Comparison of ENCODE assay signal across 25 cellular contexts in genomic region chr16:88345031-88345942, GRCh38. TPM values are rescaled to one million over a fixed set of nuclear protein-coding genes. Genes with fewer than 3 reads are reported as not detected.
DNase-seq lines count a peak whose midpoint lies in the region; ATAC-seq, FAIRE-seq and TF ChIP-seq lines count a peak whose summit lies in the region.
"Had no signal": no experiment of that assay in that cellular context is flagged by ENCODE, and none has a peak within 500 bp of the region (broad histone marks: within the 10 kb centered on the region; RNA-seq: fewer than 3 reads in every experiment).

No MANE protein-coding gene starts in this region.

- H3K4me3 Mint-ChIP-seq in astrocyte (ENCODE audit: unreplicated experiment) (no peak overlapping the region), H9 (no peak overlapping the region)
- H3K4me3 Mint-ChIP-seq: CD8-positive, alpha-beta T cell had no signal

- H3K27me3 Mint-ChIP-seq in astrocyte (ENCODE audit: low read depth, unreplicated experiment): peaks cover 20% of the 10 kb centered on the region
- H3K27me3 Mint-ChIP-seq in H9 (ENCODE audit: low read depth): peaks cover 6% of the 10 kb centered on the region

- H3K9me3 Mint-ChIP-seq in astrocyte (ENCODE audit: unreplicated experiment) (peaks cover 13% of the 10 kb centered on the region), H9 (peaks cover 11 to 14% of the 10 kb centered on the region in 2 experiments)
- H3K9me3 Mint-ChIP-seq: CD8-positive, alpha-beta T cell had no signal

- no peak for TF ChIP-seq POLR2A in vagina (IDR thresholded peaks at IDR 0.05)

- POLR2A ChIA-PET in GM10248 (lab: Yijun Ruan, JAX): no interaction called here

- no peak overlapping the region for H2BK15ac ChIP-seq in H9 (ENCODE audit: low read depth, low read length)

- no peak overlapping the region for H4K91ac ChIP-seq in H9 (ENCODE audit: insufficient read length, low read depth, low read length)

- H2AFZ ChIP-seq in astrocyte (ENCODE audit: low read depth, low read length) (no peak overlapping the region), H9 (ENCODE audit: low read length) (no peak overlapping the region)
- H2AFZ ChIP-seq: PC-9 had no signal

- H3K14ac ChIP-seq in H9 (ENCODE audit: insufficient read depth, low read length): no peak overlapping the region; the same call in 1 of the 2 replicates

- no peak overlapping the region for H4K8ac ChIP-seq in H9 (replicated peaks; ENCODE audit: insufficient read length, low read depth, low read length)

- no peak overlapping the region for H3T11ph ChIP-seq in H9 (ENCODE audit: low read length)

- intact Hi-C loops in Right ventricle myocardium inferior (cut with DNase I) (no loop called here), heart right ventricle (cut with DNase I) (no loop called here), lower lobe of right lung (cut with DNase I) (no loop called here), vagina (cut with DNase I) (no loop called here)

- H3K36me3 ChIP-seq in heart right ventricle (no peaks in the 10 kb centered on the region), astrocyte (ENCODE audit: insufficient read depth, low read length) (no peaks in the 10 kb centered on the region), lower lobe of right lung (no peaks in the 10 kb centered on the region), vagina (no peaks in the 10 kb centered on the region)
- H3K36me3 ChIP-seq: BLaER1 treated with 17β-estradiol and CSF1 and Interleukin-3, amounts not matched to agents 10 nM and 100 nM; SJSA1 had no signal

- DNase-seq in Right ventricle myocardium inferior (ENCODE audit: missing footprints) (peak; percentile 51), heart right ventricle (no peak), astrocyte (ENCODE audit: low read depth) (no peak), lower lobe of right lung (peak; percentile 44), vagina (ENCODE audit: extremely low spot score in 2 of 2) (peak in 1 of 2 donors; percentile 92), NAMALWA (ENCODE audit: low spot score) (no peak), GM10248 (ENCODE audit: extremely low spot score) (no peak), H9 (no peak)
- DNase-seq: 8988T; CD8-positive, alpha-beta T cell; DND-41; HCEC 1CT; KBM-7; MM.1S; NCI-H1092 treated with DMSO at 0.1 percent for 48 hours; NCI-H1436 treated with DMSO at 0.1 percent for 48 hours; NCI-H2029; NCI-H226; NCI-H510A treated with DMSO at 0.1 percent for 48 hours; NCI-H748 treated with DMSO at 0.1 percent for 48 hours; PC-9; RPMI8226 had no signal

- H3K27ac ChIP-seq in heart right ventricle (no peak overlapping the region), astrocyte (ENCODE audit: low read depth, low read length) (no peak overlapping the region), lower lobe of right lung (no peak overlapping the region), vagina (peak overlapping the region; percentile 78), H9 (ENCODE audit: insufficient read length, low read depth, low read length) (no peak overlapping the region)
- H3K27ac ChIP-seq: BLaER1 treated with 17β-estradiol and CSF1 and Interleukin-3, amounts not matched to agents 10 nM and 100 nM; PC-9; SJSA1 had no signal

- H3K27me3 ChIP-seq in heart right ventricle: peaks cover 0 to 7% (median 0%) of the 10 kb centered on the region in 7 donors
- H3K27me3 ChIP-seq in astrocyte (ENCODE audit: insufficient read depth, low read length): no peaks in the 10 kb centered on the region
- H3K27me3 ChIP-seq in lower lobe of right lung (ENCODE audit: low read depth): no peaks in the 10 kb centered on the region
- H3K27me3 ChIP-seq in vagina: no peaks in the 10 kb centered on the region
- no peaks in the 10 kb centered on the region for H3K27me3 ChIP-seq in H9 (ENCODE audit: insufficient read depth, low read length)
- H3K27me3 ChIP-seq: BLaER1 treated with 17β-estradiol and CSF1 and Interleukin-3, amounts not matched to agents 10 nM and 100 nM; SJSA1 had no signal

- FAIRE-seq in astrocyte (lab: Jason Lieb, UNC): no peak
- FAIRE-seq: GM12891 had no signal

- H3K36me3 Mint-ChIP-seq in astrocyte (ENCODE audit: low read depth, unreplicated experiment) (no peaks in the 10 kb centered on the region), H9 (ENCODE audit: insufficient read depth in 1 of 3, low read depth in 3 of 3) (peaks cover 0 to 7% (median 0%) of the 10 kb centered on the region in 3 experiments; a peak in 3 of 7 replicates)
- H3K36me3 Mint-ChIP-seq: CD8-positive, alpha-beta T cell had no signal

- H3K23me2 ChIP-seq in H9 (ENCODE audit: insufficient read length, low read depth, low read length, poor library complexity, severe bottlenecking): no peaks in the 10 kb centered on the region

- WGBS in heart right ventricle, 2 donors: 83 to 84% methylated on average over 26 of the region's 26 CpGs
- WGBS in H9 (ENCODE audit: extremely low coverage, insufficient read length, low lambda C conversion rate): no CpG with 5 or more reads among the region's 26 CpGs

- H3K27ac Mint-ChIP-seq in astrocyte (ENCODE audit: unreplicated experiment) (peak overlapping the region; percentile 41), H9 (peak overlapping the region in 1 of 3 experiments; percentile 83; a peak in 1 of 7 replicates)
- H3K27ac Mint-ChIP-seq: CD8-positive, alpha-beta T cell had no signal

- H2BK120ac ChIP-seq in H9 (ENCODE audit: low read depth, low read length, poor library complexity, severe bottlenecking): no peak overlapping the region

- ATAC-seq in Right ventricle myocardium inferior: no peak
- ATAC-seq in heart right ventricle: no peak
- no peak for ATAC-seq in lower lobe of right lung
- ATAC-seq: CD8-positive, alpha-beta T cell had no signal

- H3K4me2 ChIP-seq in astrocyte (ENCODE audit: low read length): no peak overlapping the region
- H3K4me2 ChIP-seq in H9 (ENCODE audit: insufficient read depth, insufficient read length, low read length): no peak overlapping the region
- H3K4me2 ChIP-seq: BLaER1 treated with 17β-estradiol and CSF1 and Interleukin-3, amounts not matched to agents 10 nM and 100 nM; PC-9 had no signal

- no peak for TF ChIP-seq CTCF in heart right ventricle (IDR thresholded peaks at IDR 0.05)
- TF ChIP-seq CTCF in astrocyte (IDR thresholded peaks at IDR 0.05; ENCODE audit: insufficient read depth, low read depth, low read length): no peak
- no peak for TF ChIP-seq CTCF in lower lobe of right lung (IDR thresholded peaks at IDR 0.05)
- no peak for TF ChIP-seq CTCF in vagina (IDR thresholded peaks at IDR 0.05)
- no peak for TF ChIP-seq CTCF in GM10248 (IDR thresholded peaks at IDR 0.05; ENCODE audit: control extremely low read depth, extremely low read depth, low read depth, missing control alignments)
- TF ChIP-seq CTCF in H9 (conservative IDR thresholded peaks at IDR 0.05): no peak

- H3K9me3 ChIP-seq in heart right ventricle: peaks cover 0 to 13% (median 0%) of the 10 kb centered on the region in 11 donors
- H3K9me3 ChIP-seq in astrocyte (ENCODE audit: insufficient read depth, low read depth, low read length): peaks cover 7% of the 10 kb centered on the region
- no peaks in the 10 kb centered on the region for H3K9me3 ChIP-seq in lower lobe of right lung
- no peaks in the 10 kb centered on the region for H3K9me3 ChIP-seq in vagina
- no peaks in the 10 kb centered on the region for H3K9me3 ChIP-seq in H9 (ENCODE audit: control insufficient read depth, low read depth, low read length)

- no peaks in the 10 kb centered on the region for H3K79me2 ChIP-seq in astrocyte (ENCODE audit: insufficient read depth, low read length)
- H3K79me2 ChIP-seq in H9 (ENCODE audit: insufficient read depth, low read length): no peaks in the 10 kb centered on the region

- H3K4me3 ChIP-seq in heart right ventricle (no peak overlapping the region), astrocyte (ENCODE audit: insufficient read depth, low read depth, low read length) (no peak overlapping the region), lower lobe of right lung (no peak overlapping the region), vagina (no peak overlapping the region)
- H3K4me3 ChIP-seq: BLaER1 treated with 17β-estradiol and CSF1 and Interleukin-3, amounts not matched to agents 10 nM and 100 nM; PC-9; SJSA1 had no signal

- H3K4me1 ChIP-seq in heart right ventricle (no peaks in the 10 kb centered on the region), astrocyte (ENCODE audit: insufficient read depth, low read length) (no peaks in the 10 kb centered on the region), lower lobe of right lung (no peaks in the 10 kb centered on the region), vagina (peaks cover 15% of the 10 kb centered on the region), H9 (ENCODE audit: insufficient read depth, low read length) (no peaks in the 10 kb centered on the region)
- H3K4me1 ChIP-seq: SJSA1 had no signal

- H3K56ac ChIP-seq in H9 (ENCODE audit: insufficient read length, low read depth, low read length): no peak overlapping the region

- H2BK12ac ChIP-seq in H9 (ENCODE audit: insufficient read length, low read depth, low read length): no peak overlapping the region

- H2BK5ac ChIP-seq in H9 (ENCODE audit: insufficient read length, low read length): no peak overlapping the region

- no peak overlapping the region for H3K9ac ChIP-seq in astrocyte (ENCODE audit: low read length)
- H3K9ac ChIP-seq in H9 (ENCODE audit: extremely low read depth, insufficient read length, low read length): no peak overlapping the region
- H3K9ac ChIP-seq: BLaER1 treated with 17β-estradiol and CSF1 and Interleukin-3, amounts not matched to agents 10 nM and 100 nM had no signal

- CTCF ChIA-PET in GM10248 (lab: Yijun Ruan, JAX): no interaction called here

- H3K23ac ChIP-seq in H9 (ENCODE audit: insufficient read length, low read depth, low read length): no peak overlapping the region

- no peak overlapping the region for H3K18ac ChIP-seq in H9 (ENCODE audit: insufficient read length, low read depth, low read length)

- H3K4ac ChIP-seq in H9 (ENCODE audit: low read depth, low read length): no peak overlapping the region

- H4K5ac ChIP-seq in H9 (ENCODE audit: insufficient read length, low read depth, low read length): no peak overlapping the region

- no peak overlapping the region for H2BK20ac ChIP-seq in H9 (ENCODE audit: low read depth, low read length, poor library complexity, severe bottlenecking)

- H3K4me1 Mint-ChIP-seq in astrocyte (ENCODE audit: low read depth, unreplicated experiment) (no peaks in the 10 kb centered on the region), H9 (peaks cover 0 to 2% of the 10 kb centered on the region in 2 experiments; a peak in 1 of 4 replicates)

- no peaks in the 10 kb centered on the region for H3K79me1 ChIP-seq in H9 (ENCODE audit: insufficient read depth, low read depth, low read length, poor library complexity, severe bottlenecking)

- H2AK5ac ChIP-seq in H9 (ENCODE audit: insufficient read length, low read length): no peak overlapping the region

- H4K20me1 ChIP-seq in astrocyte (ENCODE audit: insufficient read depth, low read length): no peaks in the 10 kb centered on the region
- H4K20me1 ChIP-seq in H9 (ENCODE audit: control insufficient read depth, insufficient read depth, insufficient read length): no peaks in the 10 kb centered on the region

RNA-seq across cellular contexts. Expression of gene ZNF469, which starts 37.5 kb away (rescaled TPM):
- total RNA-seq in Right ventricle myocardium inferior (0.92 TPM), heart right ventricle (1 to 10 TPM in 6 of 10 donors, under 1 TPM in 4; 0.59 to 1.7 (median 1.0) TPM), astrocyte (17.7 and 29.4 TPM in 2 replicates), lower lobe of right lung (2.0 TPM), vagina (2.2 TPM), H9 (2021) (4.4 TPM in 2 replicates)
- under 1 TPM; 0.23 to 0.73 TPM for polyA plus RNA-seq in heart right ventricle

Comparison
In these comparisons a context has a peak if more than half of its experiments do, and no peak if none do; other contexts are left out.
1. DNase-seq: peak in Right ventricle myocardium inferior (single experiment) and lower lobe of right lung (single experiment); none in heart right ventricle (0 of 2), astrocyte (single experiment), NAMALWA (single experiment), GM10248 (single experiment) and H9 (single experiment).